31 cellular contexts compared by ENCODE assay signal in the genomic region with DNA sequence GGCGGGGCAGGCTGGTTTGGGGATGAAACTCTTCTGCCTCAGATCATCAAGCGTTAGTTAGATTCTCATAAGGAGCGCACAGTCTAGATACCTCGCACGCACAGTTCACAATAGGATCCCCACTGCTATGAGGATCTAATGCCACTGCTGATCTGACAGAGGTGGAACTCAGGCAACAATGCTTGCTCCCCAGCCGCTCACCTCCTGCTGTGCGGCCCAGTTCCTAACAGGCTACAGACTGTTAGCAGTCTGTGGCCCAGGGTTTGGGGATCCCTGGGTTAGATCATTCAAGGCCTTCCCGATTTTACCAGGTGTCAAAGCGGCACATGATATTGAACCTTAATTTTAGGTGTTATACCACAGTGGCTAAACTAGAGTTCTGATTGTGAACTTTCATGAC.
"Had no signal": no experiment of that assay in that cellular context is flagged by ENCODE, and none has a peak within 500 bp of the region (broad histone marks: within the 10 kb centered on the region; RNA-seq: fewer than 3 reads in every experiment).

No MANE protein-coding gene starts in this region.

- ATAC-seq: activated CD4-positive, alpha-beta T cell treated with anti-CD3 and anti-CD28 coated beads for 36 hours; activated CD4-positive, CD25-positive, alpha-beta regulatory T cell treated with anti-CD3 and anti-CD28 coated beads, Interleukin-2, amount 50 U/mL, for 24 hours; activated CD8-positive, alpha-beta memory T cell treated with anti-CD3 and anti-CD28 coated beads, Interleukin-2, amount 10 ng/mL, durations not matched to agents 7 days and 5 days; Right ventricle myocardium inferior had no signal

- DNase-seq: activated CD4-positive, alpha-beta memory T cell treated with anti-CD3 and anti-CD28 coated beads, Interleukin-2, amount 10 ng/mL, durations not matched to agents 7 days and 5 days; activated CD4-positive, alpha-beta T cell treated with anti-CD3 and anti-CD28 coated beads for 36 hours; activated CD8-positive, alpha-beta memory T cell treated with anti-CD3 and anti-CD28 coated beads for 24 hours; activated CD8-positive, alpha-beta memory T cell treated with anti-CD3 and anti-CD28 coated beads, Interleukin-2, amount 10 ng/mL, durations not matched to agents 7 days and 5 days; activated CD8-positive, alpha-beta memory T cell treated with anti-CD3 and anti-CD28 coated beads, Interleukin-2, amount 50 U/mL, for 48 hours; activated effector memory CD4-positive, alpha-beta T cell treated with Interleukin-2 at 50 U/mL for 16 hours; activated naive CD4-positive, alpha-beta T cell treated with anti-CD3 and anti-CD28 coated beads, Interleukin-2, amount 10 ng/mL, durations not matched to agents 7 days and 5 days; activated T-cell treated with anti-CD3 and anti-CD28 coated beads, Interleukin-2, amount 50 U/mL, for 48 hours; amniotic stem cell; aorta; brain microvascular endothelial cell; central memory CD4-positive, alpha-beta T cell; KG1; MM.1S; NCI-H1092; NCI-H1436 treated with DMSO at 0.1 percent for 48 hours; NCI-H1694 treated with DMSO at 0.1 percent for 48 hours; NCI-H2029; NCI-H526; NCI-H748 treated with DMSO at 0.1 percent for 48 hours; NK-92 treated with Interleukin-12 subunit alpha and Interleukin-12 subunit beta, amount 100 ng/mL, for 24 hours; PC-9; SIG-M5; SW 1271; T-helper 1 cell; T-helper 2 cell; T-helper 9 cell had no signal

- H3K4me3 Mint-ChIP-seq: activated CD4-positive, alpha-beta memory T cell treated with anti-CD3 and anti-CD28 coated beads, Interleukin-2, amount 10 ng/mL, durations not matched to agents 7 days and 5 days; activated CD4-positive, alpha-beta T cell treated with anti-CD3 and anti-CD28 coated beads for 36 hours; activated CD8-positive, alpha-beta memory T cell treated with anti-CD3 and anti-CD28 coated beads, Interleukin-2, amount 10 ng/mL, durations not matched to agents 7 days and 5 days; activated naive CD4-positive, alpha-beta T cell treated with anti-CD3 and anti-CD28 coated beads, Interleukin-2, amount 10 ng/mL, durations not matched to agents 7 days and 5 days; activated naive CD8-positive, alpha-beta T cell had no signal

- H3K27me3 Mint-ChIP-seq: activated CD4-positive, alpha-beta memory T cell treated with anti-CD3 and anti-CD28 coated beads, Interleukin-2, amount 10 ng/mL, durations not matched to agents 7 days and 5 days; activated naive CD4-positive, alpha-beta T cell treated with anti-CD3 and anti-CD28 coated beads, Interleukin-2, amount 10 ng/mL, durations not matched to agents 7 days and 5 days; activated naive CD8-positive, alpha-beta T cell had no signal

- H3K4me2 ChIP-seq: PC-9 had no signal

- H3K36me3 ChIP-seq: brain microvascular endothelial cell had no signal

- H3K27me3 ChIP-seq: brain microvascular endothelial cell had no signal

- H3K9me3 Mint-ChIP-seq: activated naive CD4-positive, alpha-beta T cell treated with anti-CD3 and anti-CD28 coated beads, Interleukin-2, amount 10 ng/mL, durations not matched to agents 7 days and 5 days had no signal

- H2AFZ ChIP-seq: PC-9 had no signal

- H3K27ac Mint-ChIP-seq: activated CD4-positive, alpha-beta memory T cell treated with anti-CD3 and anti-CD28 coated beads, Interleukin-2, amount 10 ng/mL, durations not matched to agents 7 days and 5 days; activated CD4-positive, alpha-beta T cell treated with anti-CD3 and anti-CD28 coated beads for 36 hours; activated CD8-positive, alpha-beta memory T cell treated with anti-CD3 and anti-CD28 coated beads, Interleukin-2, amount 10 ng/mL, durations not matched to agents 7 days and 5 days; activated naive CD4-positive, alpha-beta T cell treated with anti-CD3 and anti-CD28 coated beads, Interleukin-2, amount 10 ng/mL, durations not matched to agents 7 days and 5 days; activated naive CD8-positive, alpha-beta T cell had no signal

- H3K4me3 ChIP-seq: PC-9 had no signal

- H3K36me3 Mint-ChIP-seq: activated CD8-positive, alpha-beta memory T cell treated with anti-CD3 and anti-CD28 coated beads, Interleukin-2, amount 10 ng/mL, durations not matched to agents 7 days and 5 days; activated naive CD8-positive, alpha-beta T cell had no signal

- H3K27ac ChIP-seq: brain microvascular endothelial cell, PC-9, RWPE1 had no signal
